8 cellular contexts compared by ENCODE assay signal in genomic region chr4:15232725-15233597, GRCh38.
DNase-seq lines count a peak whose midpoint lies in the region; ATAC-seq and TF ChIP-seq lines count a peak whose summit lies in the region.

No MANE protein-coding gene starts in this region.

- H3K9me3 Mint-ChIP-seq in activated T-helper 2 cell treated with anti-CD3 and anti-CD28 coated beads, Interferon-gamma antibody, Interleukin-2, Interleukin-4, amounts not matched to agents 10 μg/mL and 5 μg/mL and 100 μg/mL, durations not matched to agents 14 hours and 24 hours and 36 hours = no peaks in the 10 kb centered on the region
- H3K9me3 Mint-ChIP-seq in stimulated activated naive CD8-positive, alpha-beta T cell treated with anti-CD3 and anti-CD28 coated beads, Interleukin-15, amount 100 ng/mL, for 72 hours = no peaks in the 10 kb centered on the region

- peaks cover 11 to 41% (median 21%) of the 10 kb centered on the region in 10 experiments for H3K4me1 ChIP-seq in BLaER1 treated with 17β-estradiol and CSF1 and Interleukin-3, amounts not matched to agents 10 nM and 100 nM
- H3K4me1 ChIP-seq in right atrium auricular region = peaks cover 0 to 15% of the 10 kb centered on the region in 2 donors

- H3K4me1 Mint-ChIP-seq in activated T-helper 2 cell treated with anti-CD3 and anti-CD28 coated beads, Interferon-gamma antibody, Interleukin-2, Interleukin-4, amounts not matched to agents 10 μg/mL and 5 μg/mL and 100 μg/mL, durations not matched to agents 14 hours and 24 hours and 36 hours (ENCODE audit: low read depth) = peaks cover 36% of the 10 kb centered on the region
- peaks cover 36% of the 10 kb centered on the region for H3K4me1 Mint-ChIP-seq in stimulated activated naive CD8-positive, alpha-beta T cell treated with anti-CD3 and anti-CD28 coated beads, Interleukin-15, amount 100 ng/mL, for 72 hours

- intact Hi-C loops in activated T-helper 2 cell treated with anti-CD3 and anti-CD28 coated beads, Interferon-gamma antibody, Interleukin-2, Interleukin-4, amounts not matched to agents 10 μg/mL and 5 μg/mL and 100 μg/mL, durations not matched to agents 14 hours and 24 hours and 36 hours (cut with micrococcal nuclease) = loop anchor here (5.0 to 10.0 kb wide), 2 partner anchors 144 to 1578 kb away; no protein-coding TSS in a partner anchor

- H3K27me3 ChIP-seq in BLaER1 treated with 17β-estradiol and CSF1 and Interleukin-3, amounts not matched to agents 10 nM and 100 nM = no peaks in the 10 kb centered on the region
- H3K27me3 ChIP-seq in right atrium auricular region = no peaks in the 10 kb centered on the region

- H3K27ac Mint-ChIP-seq in activated T-helper 2 cell treated with anti-CD3 and anti-CD28 coated beads, Interferon-gamma antibody, Interleukin-2, Interleukin-4, amounts not matched to agents 10 μg/mL and 5 μg/mL and 100 μg/mL, durations not matched to agents 14 hours and 24 hours and 36 hours = peak overlapping the region; percentile 10
- peak overlapping the region; percentile 17 to 88 for H3K27ac Mint-ChIP-seq in stimulated activated naive CD8-positive, alpha-beta T cell treated with anti-CD3 and anti-CD28 coated beads, Interleukin-15, amount 100 ng/mL, for 72 hours

- H3K27ac ChIP-seq in BLaER1 treated with 17β-estradiol and CSF1 and Interleukin-3, amounts not matched to agents 10 nM and 100 nM = peak overlapping the region in 5 of 11 experiments; percentile 12 to 45 (median 33); a peak in 8 of 22 replicates
- H3K27ac ChIP-seq in right atrium auricular region = peak overlapping the region; percentile 38 to 47

- peak overlapping the region; percentile 23 for H3K4me3 Mint-ChIP-seq in activated T-helper 2 cell treated with anti-CD3 and anti-CD28 coated beads, Interferon-gamma antibody, Interleukin-2, Interleukin-4, amounts not matched to agents 10 μg/mL and 5 μg/mL and 100 μg/mL, durations not matched to agents 14 hours and 24 hours and 36 hours (ENCODE audit: low read depth)
- peak overlapping the region; percentile 71 to 72 for H3K4me3 Mint-ChIP-seq in stimulated activated naive CD8-positive, alpha-beta T cell treated with anti-CD3 and anti-CD28 coated beads, Interleukin-15, amount 100 ng/mL, for 72 hours

- H4K20me1 ChIP-seq in BLaER1 treated with 17β-estradiol and CSF1 and Interleukin-3, amounts not matched to agents 10 nM and 100 nM = no peaks in the 10 kb centered on the region

- H3K27me3 Mint-ChIP-seq in activated T-helper 2 cell treated with anti-CD3 and anti-CD28 coated beads, Interferon-gamma antibody, Interleukin-2, Interleukin-4, amounts not matched to agents 10 μg/mL and 5 μg/mL and 100 μg/mL, durations not matched to agents 14 hours and 24 hours and 36 hours (ENCODE audit: low read depth) = peaks cover 2% of the 10 kb centered on the region
- no peaks in the 10 kb centered on the region for H3K27me3 Mint-ChIP-seq in stimulated activated naive CD8-positive, alpha-beta T cell treated with anti-CD3 and anti-CD28 coated beads, Interleukin-15, amount 100 ng/mL, for 72 hours

- peak overlapping the region in 3 of 11 experiments; percentile 7 to 27 (median 20); a peak in 3 of 22 replicates for H3K9ac ChIP-seq in BLaER1 treated with 17β-estradiol and CSF1 and Interleukin-3, amounts not matched to agents 10 nM and 100 nM

- peak; percentile 31 for ATAC-seq in HG02678 (IDR thresholded peaks at IDR 0.05; ENCODE audit: unreplicated experiment)
- peak; percentile 36 for ATAC-seq in stimulated activated naive CD8-positive, alpha-beta T cell treated with anti-CD3 and anti-CD28 coated beads, Interleukin-15, amount 100 ng/mL, for 72 hours
- ATAC-seq in HG03039 (IDR thresholded peaks at IDR 0.05; ENCODE audit: unreplicated experiment) = no peak
- ATAC-seq in GM19455 (IDR thresholded peaks at IDR 0.05; ENCODE audit: unreplicated experiment) = no peak

- no peak for DNase-seq in activated T-helper 2 cell treated with anti-CD3 and anti-CD28 coated beads, Interferon-gamma antibody, Interleukin-2, Interleukin-4, amounts not matched to agents 10 μg/mL and 5 μg/mL and 100 μg/mL, durations not matched to agents 14 hours and 24 hours and 36 hours (ENCODE audit: low spot score)
- DNase-seq in right atrium auricular region (ENCODE audit: low spot score) (no peak), mesenteric fat pad (ENCODE audit: low spot score) (no peak)
- DNase-seq in stimulated activated naive CD8-positive, alpha-beta T cell treated with anti-CD3 and anti-CD28 coated beads, Interleukin-15, amount 100 ng/mL, for 72 hours = peak in 1 of 2 donors; percentile 13

- no peak for TF ChIP-seq CTCF in right atrium auricular region (IDR thresholded peaks at IDR 0.05)

- H3K36me3 ChIP-seq in BLaER1 treated with 17β-estradiol and CSF1 and Interleukin-3, amounts not matched to agents 10 nM and 100 nM = no peaks in the 10 kb centered on the region
- H3K36me3 ChIP-seq in right atrium auricular region = no peaks in the 10 kb centered on the region

- H3K9me3 ChIP-seq in BLaER1 treated with 17β-estradiol and CSF1 and Interleukin-3, amounts not matched to agents 10 nM and 100 nM (replicated peaks in 1 of 11) = no peaks in the 10 kb centered on the region
- H3K9me3 ChIP-seq in right atrium auricular region = no peaks in the 10 kb centered on the region

- H3K4me3 ChIP-seq in BLaER1 treated with 17β-estradiol and CSF1 and Interleukin-3, amounts not matched to agents 10 nM and 100 nM = no peak overlapping the region
- H3K4me3 ChIP-seq in right atrium auricular region = no peak overlapping the region

- no peaks in the 10 kb centered on the region for H3K36me3 Mint-ChIP-seq in activated T-helper 2 cell treated with anti-CD3 and anti-CD28 coated beads, Interferon-gamma antibody, Interleukin-2, Interleukin-4, amounts not matched to agents 10 μg/mL and 5 μg/mL and 100 μg/mL, durations not matched to agents 14 hours and 24 hours and 36 hours (ENCODE audit: low read depth)

- H3K4me2 ChIP-seq in BLaER1 treated with 17β-estradiol and CSF1 and Interleukin-3, amounts not matched to agents 10 nM and 100 nM = peak overlapping the region; percentile 52 to 82 (median 62)

Comparison
In these comparisons a context has a peak if more than half of its experiments do, and no peak if none do; other contexts are left out.
1. ATAC-seq: peak in HG02678 (single experiment) and stimulated activated naive CD8-positive, alpha-beta T cell treated with anti-CD3 and anti-CD28 coated beads, Interleukin-15, amount 100 ng/mL, for 72 hours (single experiment); none in HG03039 (single experiment) and GM19455 (single experiment).